1 cellular context compared by ENCODE assay signal in genomic region chr9:26744362-26744965, GRCh38.
TF ChIP-seq lines count a peak whose summit lies in the region.

No MANE protein-coding gene starts in this region.

TF ChIP-seq in SK-N-SH, 30 proteins besides CTCF, POLR2A, EP300 and RAD21 (continued from another document):
- no peak for TF ChIP-seq REST (IDR thresholded peaks at IDR 0.05; ENCODE audit: low read depth, low read length)
- TF ChIP-seq SMC3 (IDR thresholded peaks at IDR 0.05; ENCODE audit: low read depth, low read length): peak; percentile 54
